17 cellular contexts compared by ENCODE assay signal in genomic region chr17:32283745-32284207, GRCh38. TPM values are rescaled to one million over a fixed set of nuclear protein-coding genes. Genes with fewer than 3 reads are reported as not detected.
DNase-seq lines count a peak whose midpoint lies in the region; ATAC-seq and TF ChIP-seq lines count a peak whose summit lies in the region.
"Had no signal": no experiment of that assay in that cellular context is flagged by ENCODE, and none has a peak within 500 bp of the region (broad histone marks: within the 10 kb centered on the region; RNA-seq: fewer than 3 reads in every experiment).

No MANE protein-coding gene starts in this region.

- H3K36me3 Mint-ChIP-seq in activated CD4-positive, alpha-beta memory T cell treated with anti-CD3 and anti-CD28 coated beads, Interleukin-2, amount 10 ng/mL, durations not matched to agents 7 days and 5 days (ENCODE audit: low read depth), result no peaks in the 10 kb centered on the region

- no peak overlapping the region for H3K4me3 Mint-ChIP-seq in activated CD4-positive, alpha-beta memory T cell treated with anti-CD3 and anti-CD28 coated beads, Interleukin-2, amount 10 ng/mL, durations not matched to agents 7 days and 5 days
- H3K4me3 Mint-ChIP-seq: activated CD4-positive, alpha-beta T cell treated with anti-CD3 and anti-CD28 coated beads, Interleukin-2, amount 10 ng/mL, durations not matched to agents 24 days and 14 days; T-helper 17 cell had no signal

- no peaks in the 10 kb centered on the region for H3K9me3 Mint-ChIP-seq in activated CD4-positive, alpha-beta memory T cell treated with anti-CD3 and anti-CD28 coated beads, Interleukin-2, amount 10 ng/mL, durations not matched to agents 7 days and 5 days
- H3K9me3 Mint-ChIP-seq: activated CD4-positive, alpha-beta T cell treated with anti-CD3 and anti-CD28 coated beads, Interleukin-2, amount 10 ng/mL, durations not matched to agents 24 days and 14 days had no signal

- no peaks in the 10 kb centered on the region for H3K4me1 Mint-ChIP-seq in activated CD4-positive, alpha-beta memory T cell treated with anti-CD3 and anti-CD28 coated beads, Interleukin-2, amount 10 ng/mL, durations not matched to agents 7 days and 5 days
- H3K4me1 Mint-ChIP-seq: activated CD4-positive, alpha-beta T cell treated with anti-CD3 and anti-CD28 coated beads, Interleukin-2, amount 10 ng/mL, durations not matched to agents 24 days and 14 days had no signal

- CTCF ChIA-PET in activated CD4-positive, alpha-beta memory T cell treated with anti-CD3 and anti-CD28 coated beads, Interleukin-2, amount 10 ng/mL, durations not matched to agents 7 days and 5 days (lab: Charles Lee), result no interaction called here

- intact Hi-C loops in left ventricle myocardium superior (cut with micrococcal nuclease) (no loop called here), Right ventricle myocardium inferior (cut with DNase I) (no loop called here)

- DNase-seq in left ventricle myocardium superior, result no peak
- no peak for DNase-seq in Right ventricle myocardium inferior (ENCODE audit: missing footprints)
- peak; percentile 50 for DNase-seq in NCI-H1436 treated with DMSO at 0.1 percent for 48 hours (lab: John Stamatoyannopoulos, UW)
- peak; percentile 48 for DNase-seq in fibroblast of pulmonary artery (ENCODE audit: low read depth)
- peak in 22 of 49 donors; percentile 17 to 74 (median 45) for DNase-seq in substantia nigra (lab: John Stamatoyannopoulos, UW)
- no peak for DNase-seq in T-helper 1 cell
- DNase-seq in activated CD4-positive, alpha-beta memory T cell treated with anti-CD3 and anti-CD28 coated beads, Interleukin-2, amount 10 ng/mL, durations not matched to agents 7 days and 5 days, result no peak
- DNase-seq: activated CD4-positive, alpha-beta T cell treated with anti-CD3 and anti-CD28 coated beads, Interleukin-2, amount 10 ng/mL, durations not matched to agents 24 days and 14 days; effector CD4-positive, alpha-beta T cell; left cardiac atrium; NCI-H524; T-helper 17 cell; transverse colon had no signal

- TF ChIP-seq CTCF in fibroblast of pulmonary artery (IDR thresholded peaks at IDR 0.05; ENCODE audit: low read length, missing control alignments), result no peak

- H3K27ac ChIP-seq in substantia nigra (ENCODE audit: low read depth, low read length, poor library complexity, severe bottlenecking), result peak overlapping the region; percentile 52
- H3K27ac ChIP-seq: ascending aorta, gastroesophageal sphincter, transverse colon had no signal

- no peak overlapping the region for H3K4me3 ChIP-seq in fibroblast of pulmonary artery (replicated peaks; ENCODE audit: low read depth, low read length)
- H3K4me3 ChIP-seq: ascending aorta, gastroesophageal sphincter, transverse colon had no signal

- H3K27ac Mint-ChIP-seq in activated CD4-positive, alpha-beta memory T cell treated with anti-CD3 and anti-CD28 coated beads, Interleukin-2, amount 10 ng/mL, durations not matched to agents 7 days and 5 days, result no peak overlapping the region
- H3K27ac Mint-ChIP-seq: activated CD4-positive, alpha-beta T cell treated with anti-CD3 and anti-CD28 coated beads, Interleukin-2, amount 10 ng/mL, durations not matched to agents 24 days and 14 days; T-helper 17 cell had no signal

- peak; percentile 58 for ATAC-seq in left ventricle myocardium superior
- ATAC-seq in Right ventricle myocardium inferior, result no peak
- no peak for ATAC-seq in GM21786 (IDR thresholded peaks at IDR 0.05; ENCODE audit: unreplicated experiment)
- ATAC-seq: gastroesophageal sphincter, Panc1, T-helper 17 cell had no signal

- peaks cover 12% of the 10 kb centered on the region for H3K27me3 Mint-ChIP-seq in activated CD4-positive, alpha-beta memory T cell treated with anti-CD3 and anti-CD28 coated beads, Interleukin-2, amount 10 ng/mL, durations not matched to agents 7 days and 5 days

- POLR2A ChIA-PET in activated CD4-positive, alpha-beta memory T cell treated with anti-CD3 and anti-CD28 coated beads, Interleukin-2, amount 10 ng/mL, durations not matched to agents 7 days and 5 days (lab: Charles Lee), result no interaction called here

RNA-seq across cellular contexts. Expression of gene RHBDL3, which starts 18.1 kb away (rescaled TPM):
- total RNA-seq in left ventricle myocardium superior (3.1 TPM), Right ventricle myocardium inferior (3.4 TPM)
- total RNA-seq in activated CD4-positive, alpha-beta memory T cell treated with anti-CD3 and anti-CD28 coated beads, Interleukin-2, amount 10 ng/mL, durations not matched to agents 7 days and 5 days, result under 1 TPM; 0.45 to 0.55 TPM
- total RNA-seq: ascending aorta had no signal

RNA-seq across cellular contexts. Expression of gene C17orf75, which starts 58.2 kb away (rescaled TPM):
- 18.5 TPM for total RNA-seq in left ventricle myocardium superior
- total RNA-seq in Right ventricle myocardium inferior, result 15.9 TPM
- total RNA-seq in activated CD4-positive, alpha-beta memory T cell treated with anti-CD3 and anti-CD28 coated beads, Interleukin-2, amount 10 ng/mL, durations not matched to agents 7 days and 5 days, result 10 to 100 TPM; 32.1 to 35.1 TPM

Comparison
In these comparisons a context has a peak if more than half of its experiments do, and no peak if none do; other contexts are left out.
1. DNase-seq: peak in NCI-H1436 treated with DMSO at 0.1 percent for 48 hours (single experiment) and fibroblast of pulmonary artery (single experiment); none in left ventricle myocardium superior (single experiment), Right ventricle myocardium inferior (single experiment), T-helper 1 cell (0 of 5) and activated CD4-positive, alpha-beta memory T cell treated with anti-CD3 and anti-CD28 coated beads, Interleukin-2, amount 10 ng/mL, durations not matched to agents 7 days and 5 days (single experiment).